1 cellular context compared by ENCODE assay signal in the genomic region with DNA sequence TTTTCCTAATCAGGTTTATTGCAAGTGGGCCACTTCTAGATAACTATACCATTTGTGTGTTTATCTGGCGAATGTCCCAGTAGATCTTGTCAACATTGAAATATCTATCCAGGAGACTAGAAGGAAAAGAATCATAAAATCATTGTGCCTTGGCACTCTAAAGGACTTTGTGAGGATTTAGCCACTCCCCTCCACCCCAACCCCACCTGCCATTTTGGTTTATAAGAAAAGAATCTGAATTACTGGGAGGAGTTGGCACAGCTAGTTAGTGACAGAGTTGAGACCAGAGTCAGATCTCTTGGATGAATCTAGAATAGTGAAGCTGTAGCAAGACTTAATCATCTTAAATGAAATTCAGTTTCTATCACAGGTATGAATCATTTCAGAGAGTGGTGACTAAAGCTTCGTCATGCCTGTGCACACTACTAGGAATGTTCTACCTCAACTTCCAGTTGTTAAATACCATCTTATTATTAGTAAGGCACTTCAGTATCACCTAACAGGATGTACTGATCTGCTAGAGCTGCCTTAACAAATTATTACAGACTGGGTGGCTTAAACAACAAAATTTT.
TF ChIP-seq lines count a peak whose summit lies in the region.

No MANE protein-coding gene starts in this region.

TF ChIP-seq in IMR-90, 13 proteins besides CTCF, POLR2A, EP300 and RAD21 (continued from another document):
- TF ChIP-seq CHD1 (IDR thresholded peaks at IDR 0.05; ENCODE audit: low read depth, low read length): no peak
- TF ChIP-seq RFX5 (IDR thresholded peaks at IDR 0.05; ENCODE audit: low read depth, low read length): no peak
- TF ChIP-seq RCOR1 (IDR thresholded peaks at IDR 0.05; ENCODE audit: insufficient replicate concordance, low read length): no peak
- TF ChIP-seq SMC3 (IDR thresholded peaks at IDR 0.05; ENCODE audit: low read depth, low read length): no peak
- no peak for TF ChIP-seq BHLHE40 (IDR thresholded peaks at IDR 0.05; ENCODE audit: low read depth, low read length)
- no peak for TF ChIP-seq NFE2L2 (IDR thresholded peaks at IDR 0.05; ENCODE audit: low read depth, low read length)
- TF ChIP-seq MAZ (IDR thresholded peaks at IDR 0.05; ENCODE audit: borderline replicate concordance, low read depth, low read length): no peak
